11 cellular contexts compared by ENCODE assay signal in the genomic region with DNA sequence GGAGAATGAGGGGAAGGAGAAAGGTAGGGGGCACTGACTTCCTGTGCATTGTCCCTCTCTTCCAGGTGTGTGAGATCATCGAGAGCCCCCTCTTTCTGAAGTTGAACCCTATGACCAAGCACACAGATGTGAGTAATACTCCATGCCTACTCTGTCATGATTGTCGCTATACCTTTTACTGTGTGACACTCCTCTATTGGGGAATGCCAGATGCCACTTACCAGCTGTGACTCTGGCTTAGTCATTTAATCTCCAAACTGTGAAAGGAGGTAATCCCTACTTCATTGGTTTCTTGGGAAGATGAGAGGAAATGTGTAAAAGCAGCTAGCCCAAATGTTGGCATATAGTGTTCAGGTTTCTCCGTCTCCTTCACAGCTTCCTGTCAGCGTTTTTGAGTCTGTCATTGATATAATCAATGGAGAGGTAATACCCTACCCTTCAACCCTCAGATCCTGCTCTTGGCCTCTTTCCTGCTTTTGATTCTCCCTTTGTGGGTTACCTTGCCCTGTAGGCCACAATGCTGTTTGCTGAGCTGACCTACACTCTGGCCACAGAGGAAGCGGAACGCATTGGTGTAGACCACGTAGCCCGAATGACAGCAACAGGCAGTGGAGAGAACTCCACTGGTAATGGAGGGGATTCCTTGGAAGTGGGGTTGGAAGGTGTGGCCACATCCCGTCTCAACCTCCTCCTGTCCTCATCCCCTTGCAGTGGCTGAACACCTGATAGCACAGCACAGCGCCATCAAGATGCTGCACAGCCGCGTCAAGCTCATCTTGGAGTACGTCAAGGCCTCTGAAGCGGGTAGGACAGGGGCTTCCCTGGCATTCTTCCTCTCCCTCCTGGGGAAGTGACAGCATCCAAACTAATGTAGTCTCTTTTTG. TPM values are rescaled to one million over a fixed set of nuclear protein-coding genes. Genes with fewer than 3 reads are reported as not detected.
DNase-seq lines count a peak whose midpoint lies in the region; ATAC-seq and TF ChIP-seq lines count a peak whose summit lies in the region.
"Had no signal": no experiment of that assay in that cellular context is flagged by ENCODE, and none has a peak within 500 bp of the region (broad histone marks: within the 10 kb centered on the region; RNA-seq: fewer than 3 reads in every experiment).

No MANE protein-coding gene starts in this region.

- H3K27me3 ChIP-seq in PC-3 (ENCODE audit: low read length), result no peaks in the 10 kb centered on the region
- H3K27me3 ChIP-seq in mammary epithelial cell (ENCODE audit: insufficient read depth, low read length), result no peaks in the 10 kb centered on the region
- H3K27me3 ChIP-seq: upper lobe of left lung had no signal

- intact Hi-C loops in PC-3 (cut with micrococcal nuclease) (no loop called here), mammary epithelial cell (cut with micrococcal nuclease) (no loop called here)

- H3K4me3 ChIP-seq in PC-3 (ENCODE audit: low read length), result no peak overlapping the region
- H3K4me3 ChIP-seq in mammary epithelial cell (replicated peaks in 1 of 3; ENCODE audit: insufficient read depth in 1 of 3, low read depth in 2 of 3, low read length in 3 of 3), result no peak overlapping the region
- H3K4me3 ChIP-seq: upper lobe of left lung had no signal

- H3K36me3 ChIP-seq in PC-3 (ENCODE audit: low read depth, low read length) (peaks cover 44% of the 10 kb centered on the region), mammary epithelial cell (ENCODE audit: insufficient read depth, low read length) (peaks cover 44% of the 10 kb centered on the region)

- TF ChIP-seq CTCF in PC-3 (conservative IDR thresholded peaks at IDR 0.05; ENCODE audit: low read depth, low read length), result no peak
- TF ChIP-seq CTCF in mammary epithelial cell (conservative IDR thresholded peaks at IDR 0.05 in 1 of 2, IDR thresholded peaks at IDR 0.05 in 1 of 2; ENCODE audit: extremely low read depth in 1 of 2, insufficient read depth in 1 of 2, low read depth in 1 of 2, low read length in 2 of 2), result no peak
- no peak for TF ChIP-seq CTCF in progenitor cell of endocrine pancreas (IDR thresholded peaks at IDR 0.05; ENCODE audit: unreplicated experiment)

- peak overlapping the region; percentile 28 for H3K4me3 Mint-ChIP-seq in T-helper 1 cell treated with Interleukin-12 subunit alpha and Interleukin-12 subunit beta and Interleukin-4 antibody, amounts not matched to agents 30 μg/mL and 1 μg/mL, for 36 hours
- peak overlapping the region; percentile 93 for H3K4me3 Mint-ChIP-seq in progenitor cell of endocrine pancreas (ENCODE audit: low read depth)

- H2AFZ ChIP-seq in PC-3 (ENCODE audit: low read length) (no peak overlapping the region), mammary epithelial cell (ENCODE audit: low read depth, low read length) (no peak overlapping the region)

- BruUV-seq in PC-3 (replicated peaks; lab: Mats Ljungman, UMichigan) (TSS peak; percentile 55), mammary epithelial cell (replicated peaks; lab: Mats Ljungman, UMichigan) (no TSS peak)

- no peaks in the 10 kb centered on the region for H3K9me3 Mint-ChIP-seq in T-helper 1 cell treated with Interleukin-12 subunit alpha and Interleukin-12 subunit beta and Interleukin-4 antibody, amounts not matched to agents 30 μg/mL and 1 μg/mL, for 36 hours
- H3K9me3 Mint-ChIP-seq in progenitor cell of endocrine pancreas (ENCODE audit: low read depth), result no peaks in the 10 kb centered on the region

- H3K9me2 ChIP-seq in PC-3 (replicated peaks; ENCODE audit: low read length), result no peaks in the 10 kb centered on the region

- H3K4me2 ChIP-seq in PC-3 (ENCODE audit: low read length) (no peak overlapping the region), mammary epithelial cell (ENCODE audit: insufficient read depth, low read depth, low read length) (no peak overlapping the region)

- H3K9me3 ChIP-seq in PC-3 (ENCODE audit: low read length), result no peaks in the 10 kb centered on the region
- H3K9me3 ChIP-seq in mammary epithelial cell (replicated peaks; ENCODE audit: insufficient read depth, low read length), result no peaks in the 10 kb centered on the region
- H3K9me3 ChIP-seq: upper lobe of left lung had no signal

- no peaks in the 10 kb centered on the region for H3K27me3 Mint-ChIP-seq in T-helper 1 cell treated with Interleukin-12 subunit alpha and Interleukin-12 subunit beta and Interleukin-4 antibody, amounts not matched to agents 30 μg/mL and 1 μg/mL, for 36 hours (ENCODE audit: low read depth)
- H3K27me3 Mint-ChIP-seq in progenitor cell of endocrine pancreas, result no peaks in the 10 kb centered on the region

- DNase-seq in T-helper 1 cell, result no peak
- DNase-seq in PC-3, result peak; percentile 24
- DNase-seq in mammary epithelial cell, result peak; percentile 20
- DNase-seq in progenitor cell of endocrine pancreas (ENCODE audit: low spot score, unreplicated experiment), result no peak
- no peak for DNase-seq in activated effector memory CD4-positive, alpha-beta T cell treated with anti-CD3 and anti-CD28 coated beads, Interleukin-2, amount 50 U/mL, for 16 hours
- no peak for DNase-seq in NCI-H1436 treated with DMSO at 0.1 percent for 48 hours (lab: John Stamatoyannopoulos, UW)
- DNase-seq: midbrain, NCI-H1694 treated with DMSO at 0.1 percent for 48 hours, upper lobe of left lung had no signal

- 87% methylated on average over 14 of the region's 14 CpGs for WGBS in mammary epithelial cell (ENCODE audit: low coverage, missing lambda C conversion rate)

- peaks cover 14% of the 10 kb centered on the region for H3K4me1 Mint-ChIP-seq in T-helper 1 cell treated with Interleukin-12 subunit alpha and Interleukin-12 subunit beta and Interleukin-4 antibody, amounts not matched to agents 30 μg/mL and 1 μg/mL, for 36 hours (ENCODE audit: low read depth)
- H3K4me1 Mint-ChIP-seq in progenitor cell of endocrine pancreas (ENCODE audit: low read depth), result peaks cover 9% of the 10 kb centered on the region

- dilution Hi-C loops in mammary epithelial cell (cut with HindIII; ENCODE audit: low sequenced_read_pairs), result no loop called here

- H3K79me2 ChIP-seq in PC-3 (ENCODE audit: low read length) (peaks cover 28% of the 10 kb centered on the region), mammary epithelial cell (ENCODE audit: insufficient read depth, low read length) (peaks cover 39% of the 10 kb centered on the region)

- H3K27ac ChIP-seq in PC-3 (ENCODE audit: low read length), result no peak overlapping the region
- no peak overlapping the region for H3K27ac ChIP-seq in mammary epithelial cell (ENCODE audit: insufficient read depth, low read depth, low read length)

- H4K20me1 ChIP-seq in PC-3 (ENCODE audit: low read length) (peaks cover 4% of the 10 kb centered on the region; the same call in 1 of the 2 replicates), mammary epithelial cell (ENCODE audit: insufficient read depth, low read length) (no peaks in the 10 kb centered on the region)

- POLR2A ChIA-PET in PC-3 (lab: Charles Lee; ENCODE audit: unreplicated experiment), result no interaction called here

- CTCF ChIA-PET in PC-3 (lab: Charles Lee), result no interaction called here
- CTCF ChIA-PET in mammary epithelial cell (lab: Charles Lee; ENCODE audit: low non-redundant PET), result no interaction called here

- peaks cover 42% of the 10 kb centered on the region for H3K36me3 Mint-ChIP-seq in T-helper 1 cell treated with Interleukin-12 subunit alpha and Interleukin-12 subunit beta and Interleukin-4 antibody, amounts not matched to agents 30 μg/mL and 1 μg/mL, for 36 hours (ENCODE audit: low read depth)
- H3K36me3 Mint-ChIP-seq in progenitor cell of endocrine pancreas (ENCODE audit: insufficient read depth), result peaks cover 28% of the 10 kb centered on the region

- H3K27ac Mint-ChIP-seq in T-helper 1 cell treated with Interleukin-12 subunit alpha and Interleukin-12 subunit beta and Interleukin-4 antibody, amounts not matched to agents 30 μg/mL and 1 μg/mL, for 36 hours, result peak overlapping the region; percentile 22
- H3K27ac Mint-ChIP-seq in progenitor cell of endocrine pancreas, result peak overlapping the region; percentile 43

- ATAC-seq in PC-3 (no peak), HG03378 (IDR thresholded peaks at IDR 0.05; ENCODE audit: unreplicated experiment) (no peak)

- H3K9ac ChIP-seq in PC-3 (ENCODE audit: low read length) (no peak overlapping the region), mammary epithelial cell (ENCODE audit: insufficient read depth, low read length) (no peak overlapping the region)

- H3K4me1 ChIP-seq in PC-3 (ENCODE audit: insufficient read depth, low read length) (peaks cover 29% of the 10 kb centered on the region), mammary epithelial cell (ENCODE audit: insufficient read depth, low read length) (peaks cover 31% of the 10 kb centered on the region)

- H3F3A ChIP-seq in PC-3 (ENCODE audit: low read length, unreplicated experiment), result no peaks in the 10 kb centered on the region

- in situ Hi-C loops in mammary epithelial cell (cut with MboI; ENCODE audit: low sequenced_read_pairs in 2 of 2), result no loop called here

RNA-seq across cellular contexts. Expression of gene COPS6, which starts 2.0 kb away (rescaled TPM):
- total RNA-seq in PC-3 (2014; rRNA removed) (95.7 and 110 TPM in 2 replicates), mammary epithelial cell (100 to 1,000 TPM in 1 of 2 donors, 10 to 100 TPM in 1; 32.7 to 106 TPM), progenitor cell of endocrine pancreas (110 and 113 TPM in 2 replicates)
- 156 TPM for polyA plus RNA-seq in mammary epithelial cell
- polyA minus RNA-seq in mammary epithelial cell, result 164 TPM

RNA-seq across cellular contexts. Expression of gene ZNF3, which starts 9.2 kb away (rescaled TPM):
- 16.5 and 18.0 TPM in 2 replicates for total RNA-seq in PC-3 (2014; rRNA removed)
- total RNA-seq in mammary epithelial cell, result 10 to 100 TPM; 22.6 to 28.7 TPM
- polyA plus RNA-seq in mammary epithelial cell, result 12.4 TPM
- polyA minus RNA-seq in mammary epithelial cell, result 14.2 TPM
- total RNA-seq in progenitor cell of endocrine pancreas, result 91.8 and 95.1 TPM in 2 replicates

RNA-seq across cellular contexts. Expression of gene MCM7, which starts 10.4 kb away (rescaled TPM):
- total RNA-seq in PC-3 (2014; rRNA removed) (208 and 226 TPM in 2 replicates), mammary epithelial cell (100 to 1,000 TPM in 1 of 2 donors, 10 to 100 TPM in 1; 16.0 to 114 TPM), progenitor cell of endocrine pancreas (212 and 224 TPM in 2 replicates)
- polyA plus RNA-seq in mammary epithelial cell, result 163 TPM
- 137 TPM for polyA minus RNA-seq in mammary epithelial cell

RNA-seq across cellular contexts. Expression of gene AP4M1, which starts 10.7 kb away (rescaled TPM):
- total RNA-seq in PC-3 (2014; rRNA removed) (17.9 and 23.9 TPM in 2 replicates), mammary epithelial cell (10 to 100 TPM; 13.0 to 17.4 TPM), progenitor cell of endocrine pancreas (34.0 and 36.0 TPM in 2 replicates)
- 14.9 TPM for polyA plus RNA-seq in mammary epithelial cell
- 2.8 TPM for polyA minus RNA-seq in mammary epithelial cell

RNA-seq across cellular contexts. Expression of gene TAF6, which starts 28.4 kb away (rescaled TPM):
- total RNA-seq in PC-3 (2014; rRNA removed) (51.4 and 58.6 TPM in 2 replicates), mammary epithelial cell (10 to 100 TPM; 28.8 to 55.3 TPM), progenitor cell of endocrine pancreas (79.6 and 91.2 TPM in 2 replicates)
- polyA plus RNA-seq in mammary epithelial cell, result 16.5 TPM
- 42.4 TPM for polyA minus RNA-seq in mammary epithelial cell

Comparison
In these comparisons a context has a peak if more than half of its experiments do, and no peak if none do; other contexts are left out.
1. DNase-seq: peak in PC-3 (single experiment) and mammary epithelial cell (single experiment); none in T-helper 1 cell (0 of 5), progenitor cell of endocrine pancreas (single experiment), activated effector memory CD4-positive, alpha-beta T cell treated with anti-CD3 and anti-CD28 coated beads, Interleukin-2, amount 50 U/mL, for 16 hours (single experiment) and NCI-H1436 treated with DMSO at 0.1 percent for 48 hours (single experiment).